In genomic region chr1:34842952-34843371, GRCh38 we compare ENCODE assay signal across 19 cellular contexts. TPM values are rescaled to one million over a fixed set of nuclear protein-coding genes. Genes with fewer than 3 reads are reported as not detected.
DNase-seq lines count a peak whose midpoint lies in the region; ATAC-seq, FAIRE-seq and TF ChIP-seq lines count a peak whose summit lies in the region.
"Had no signal": no experiment of that assay in that cellular context is flagged by ENCODE, and none has a peak within 500 bp of the region (broad histone marks: within the 10 kb centered on the region; RNA-seq: fewer than 3 reads in every experiment).

No MANE protein-coding gene starts in this region.

- no peak overlapping the region for H3K4me3 ChIP-seq in HUES6 (ENCODE audit: low read depth, low read length)
- no peak overlapping the region for H3K4me3 ChIP-seq in K562
- H3K4me3 ChIP-seq in iPS-20b (ENCODE audit: low read length) = no peak overlapping the region
- H3K4me3 ChIP-seq in neuronal stem cell (ENCODE audit: low read length in 2 of 2) = peak overlapping the region in 1 of 2 donors; percentile 27
- H3K4me3 ChIP-seq: breast epithelium, stomach had no signal

- H4K91ac ChIP-seq in neuronal stem cell (ENCODE audit: low read depth, low read length, poor library complexity) = no peak overlapping the region

- H3K9ac ChIP-seq in HUES6 (ENCODE audit: low read length) (no peak overlapping the region), K562 (ENCODE audit: insufficient read depth in 1 of 2, low read depth in 2 of 2, low read length in 2 of 2) (peak overlapping the region in 1 of 2 experiments; percentile 37; a peak in 3 of 4 replicates), iPS-20b (ENCODE audit: low read depth, low read length) (peak overlapping the region; percentile 10; the same call in 1 of the 2 replicates), neuronal stem cell (ENCODE audit: low read depth, low read length, poor library complexity) (no peak overlapping the region)
- H3K9ac ChIP-seq: parathyroid adenoma had no signal

- TF ChIP-seq CTCF in K562 (IDR thresholded peaks at IDR 0.05 in 2 of 3, conservative IDR thresholded peaks at IDR 0.05 in 1 of 3; ENCODE audit: insufficient read depth in 2 of 3, low read depth in 1 of 3, low read length in 3 of 3) = no peak

- no peak for FAIRE-seq in K562 (lab: Jason Lieb, UNC)

- peaks cover 8% of the 10 kb centered on the region for H3K9me1 ChIP-seq in K562 (ENCODE audit: control insufficient read depth, insufficient read depth, low read length)

- DNase-seq in K562 (ENCODE audit: extremely low read depth in 1 of 4, low spot score in 3 of 4) = peak in 3 of 4 experiments; percentile 26 to 57 (median 40)
- DNase-seq in neuronal stem cell (ENCODE audit: low spot score) = no peak
- no peak for DNase-seq in T-helper 9 cell
- DNase-seq in glomerular visceral epithelial cell (ENCODE audit: extremely low spot score) = no peak
- DNase-seq in DMS53 (lab: John Stamatoyannopoulos, UW) = no peak
- no peak for DNase-seq in NCI-H2107 treated with DMSO at 0.1 percent for 48 hours (lab: John Stamatoyannopoulos, UW; ENCODE audit: unreplicated experiment)
- DNase-seq: activated CD4-positive, alpha-beta T cell treated with anti-CD3 and anti-CD28 coated beads for 36 hours; COR-L47; effector memory CD4-positive, alpha-beta T cell; foreskin fibroblast; NCI-H1105; NCI-H226; SHP77 treated with DMSO at 0.1 percent for 48 hours; stomach had no signal

- H4K20me1 ChIP-seq in K562 (replicated peaks; ENCODE audit: control insufficient read depth, insufficient read depth, low read length) = 0 out of 2 replicates have a peak, but pooled peaks cover 5% of the 10 kb centered on the region

- BruUV-seq in K562 (replicated peaks; lab: Mats Ljungman, UMichigan) = no TSS peak

- no peak overlapping the region for H3K23ac ChIP-seq in neuronal stem cell (ENCODE audit: low read depth, low read length, poor library complexity)

- H3K4ac ChIP-seq in neuronal stem cell (ENCODE audit: low read length) = no peak overlapping the region

- H3K79me2 ChIP-seq in K562 (ENCODE audit: control insufficient read depth, insufficient read depth, low read length) = no peaks in the 10 kb centered on the region

- CTCF ChIA-PET in K562 (lab: Yijun Ruan, JAX; ENCODE audit: low intra/inter-chr PET ratio) = interaction anchor here (1.3 kb wide), 1 partner anchor 10 kb away, joined by 4 read pairs; no protein-coding TSS in a partner anchor

- no peak for TF ChIP-seq POLR2A in K562 (conservative IDR thresholded peaks at IDR 0.05)

- H3K9me3 ChIP-seq in HUES6 (ENCODE audit: control insufficient read depth, insufficient read depth, low read depth, low read length) (no peaks in the 10 kb centered on the region), K562 (replicated peaks; ENCODE audit: control insufficient read depth, insufficient read depth, low read depth, low read length) (no peaks in the 10 kb centered on the region), iPS-20b (ENCODE audit: insufficient read depth, low read depth, low read length) (no peaks in the 10 kb centered on the region), neuronal stem cell (replicated peaks in 1 of 2; ENCODE audit: control insufficient read depth in 2 of 2, insufficient read depth in 1 of 2, low read depth in 1 of 2, low read length in 2 of 2) (no peaks in the 10 kb centered on the region)
- H3K9me3 ChIP-seq: breast epithelium, stomach had no signal

- H3K27me3 ChIP-seq in HUES6 (ENCODE audit: control insufficient read depth, insufficient read depth, low read length) = no peaks in the 10 kb centered on the region
- H3K27me3 ChIP-seq in K562 (ENCODE audit: control insufficient read depth in 2 of 2, insufficient read depth in 2 of 2, low read length in 2 of 2) = no peaks in the 10 kb centered on the region
- H3K27me3 ChIP-seq in iPS-20b (ENCODE audit: insufficient read depth, low read length) = no peaks in the 10 kb centered on the region
- H3K27me3 ChIP-seq in neuronal stem cell (ENCODE audit: control insufficient read depth in 3 of 3, insufficient read depth in 3 of 3, low read depth in 1 of 3, low read length in 3 of 3) = peaks cover 0 to 2% (median 0%) of the 10 kb centered on the region in 3 experiments
- H3K27me3 ChIP-seq: breast epithelium, stomach had no signal

- no peak for TF ChIP-seq EP300 in K562 (IDR thresholded peaks at IDR 0.05; ENCODE audit: low read length)

- ATAC-seq in K562 = peak; percentile 3
- ATAC-seq: activated CD4-positive, alpha-beta T cell treated with anti-CD3 and anti-CD28 coated beads for 36 hours had no signal

- no peak overlapping the region for H4K8ac ChIP-seq in neuronal stem cell (ENCODE audit: low read depth, low read length)

- no peaks in the 10 kb centered on the region for H3K79me1 ChIP-seq in neuronal stem cell (ENCODE audit: low read depth, low read length)

- no peak overlapping the region for H2BK120ac ChIP-seq in neuronal stem cell (ENCODE audit: low read depth, low read length)

- no peak overlapping the region for H2AK5ac ChIP-seq in neuronal stem cell (ENCODE audit: low read depth, low read length)

- H3K27ac ChIP-seq in HUES6 (ENCODE audit: low read depth, low read length) (peak overlapping the region; percentile 36), K562 (ENCODE audit: extremely low read depth, low read depth, low read length) (peak overlapping the region; percentile 66), iPS-20b (ENCODE audit: low read length) (no peak overlapping the region), neuronal stem cell (replicated peaks; ENCODE audit: low read length) (no peak overlapping the region)
- H3K27ac ChIP-seq: parathyroid adenoma had no signal

- peak overlapping the region; percentile 57 for H2AFZ ChIP-seq in K562 (ENCODE audit: low read depth, low read length)
- H2AFZ ChIP-seq in neuronal stem cell (ENCODE audit: low read length) = peak overlapping the region; percentile 72
- H2AFZ ChIP-seq: parathyroid adenoma had no signal

- peak overlapping the region; percentile 71 for H3K4me2 ChIP-seq in K562 (ENCODE audit: insufficient read depth, low read length)
- peak overlapping the region; percentile 15 for H3K4me2 ChIP-seq in neuronal stem cell (ENCODE audit: insufficient read depth, low read length, poor library complexity, severe bottlenecking)

- H2BK15ac ChIP-seq in neuronal stem cell (ENCODE audit: low read length) = no peak overlapping the region

- in situ Hi-C loops in K562 (cut with MboI) = no loop called here

- POLR2A ChIA-PET in K562 (lab: Yijun Ruan, JAX) = interaction anchor here (1.1 to 1.9 kb wide), 4 partner anchors 10 to 17 kb away, joined by 3 to 9 read pairs (median 6); partner anchors contain the start of gene SMIM12

- H2BK5ac ChIP-seq in neuronal stem cell (ENCODE audit: low read length) = no peak overlapping the region

- H2BK12ac ChIP-seq in neuronal stem cell (ENCODE audit: low read length) = no peak overlapping the region

- intact Hi-C loops in K562 (cut with micrococcal nuclease) = no loop called here

- H3K14ac ChIP-seq in neuronal stem cell (ENCODE audit: low read length) = no peak overlapping the region

- H3K4me1 ChIP-seq in HUES6 (ENCODE audit: control insufficient read depth, insufficient read depth, low read length) (peaks cover 34% of the 10 kb centered on the region), K562 (replicated peaks in 1 of 2; ENCODE audit: control insufficient read depth in 2 of 2, insufficient read depth in 2 of 2, low read length in 2 of 2) (peaks cover 38 to 58% of the 10 kb centered on the region in 2 experiments), iPS-20b (ENCODE audit: insufficient read depth, low read length) (peaks cover 17% of the 10 kb centered on the region), neuronal stem cell (ENCODE audit: control insufficient read depth in 2 of 2, insufficient read depth in 1 of 2, low read depth in 1 of 2, low read length in 2 of 2) (peaks cover 27 to 47% of the 10 kb centered on the region in 2 donors)
- H3K4me1 ChIP-seq: breast epithelium, parathyroid adenoma had no signal

- H3K36me3 ChIP-seq in HUES6 (ENCODE audit: control insufficient read depth, insufficient read depth, low read length) (no peaks in the 10 kb centered on the region), K562 (ENCODE audit: control insufficient read depth, insufficient read depth, low read length) (no peaks in the 10 kb centered on the region), iPS-20b (ENCODE audit: insufficient read depth, low read depth, low read length) (no peaks in the 10 kb centered on the region), neuronal stem cell (replicated peaks in 1 of 2; ENCODE audit: control insufficient read depth in 2 of 2, insufficient read depth in 2 of 2, low read length in 2 of 2) (peaks cover 0 to 4% of the 10 kb centered on the region in 2 donors)
- H3K36me3 ChIP-seq: breast epithelium had no signal

- no peak overlapping the region for H3K18ac ChIP-seq in neuronal stem cell (ENCODE audit: low read length)

- WGBS in K562 (ENCODE audit: insufficient coverage, low coverage, missing lambda C conversion rate) = 38% methylated on average over 4 of the region's 4 CpGs
- WGBS in neuronal stem cell (ENCODE audit: extremely low coverage in 2 of 2, insufficient read length in 2 of 2, insufficient replicate concordance in 1 of 2), 2 donors = no CpG with 5 or more reads among the region's 4 CpGs

- no peak for TF ChIP-seq RAD21 in K562 (CRISPR knock-in tag; conservative IDR thresholded peaks at IDR 0.05 in 1 of 2, IDR thresholded peaks at IDR 0.05 in 1 of 2)

RNA-seq across cellular contexts. Expression of gene SMIM12, which starts 16.6 kb away (rescaled TPM):
- total RNA-seq in K562 (2011; cell fraction: chromatin; rRNA removed; ENCODE audit: low replicate concordance) = 35.4 and 58.0 TPM in 2 replicates
- total RNA-seq in K562 (2011; cell fraction: nucleolus; rRNA removed) = 39.9 and 42.4 TPM in 2 replicates
- 52.8 and 64.5 TPM in 2 replicates for total RNA-seq in K562 (2011; cell fraction: nucleoplasm; rRNA removed)
- total RNA-seq in K562 (2014; rRNA removed) = 63.5 and 83.3 TPM in 2 replicates
- total RNA-seq in K562 (2014; rRNA removed; fragmentation: Illumina TruSeq; extraction: Trizol) = 57.7 and 63.9 TPM in 2 replicates
- total RNA-seq in K562 (2015; rRNA removed; fragmentation: Illumina TruSeq; extraction: Trizol) = 66.7 and 68.0 TPM in 2 replicates
- 71.4 and 72.3 TPM in 2 replicates for total RNA-seq in K562 (2021)
- polyA plus RNA-seq in K562 (2011; rRNA removed) = 46.8 and 56.1 TPM in 2 replicates
- polyA plus RNA-seq in K562 (2011; cell fraction: cytosol; rRNA removed) = 66.5 and 83.9 TPM in 2 replicates
- polyA plus RNA-seq in K562 (2011; cell fraction: nucleus; rRNA removed) = 38.6 and 39.9 TPM in 2 replicates
- polyA plus RNA-seq in K562 (2012) = 46.4 and 78.0 TPM in 2 replicates
- 91.7 and 112 TPM in 2 replicates for polyA plus RNA-seq in K562 (2014; fragmentation: Illumina TruSeq; extraction: Trizol)
- 10 to 100 TPM; 51.7 to 54.1 TPM for polyA plus RNA-seq in K562 (2014; fragmentation: Nextera tagmentation; extraction: Ambion mirVana)
- polyA plus RNA-seq in K562 (2014; rRNA removed) = 63.9 and 84.5 TPM in 2 replicates
- polyA minus RNA-seq in K562 (2011; rRNA and poly(A)+ RNA removed) = 39.8 and 43.3 TPM in 2 replicates
- 20.3 and 25.4 TPM in 2 replicates for polyA minus RNA-seq in K562 (2011; cell fraction: cytosol; rRNA and poly(A)+ RNA removed)
- 12.9 and 25.4 TPM in 2 replicates for polyA minus RNA-seq in K562 (2011; cell fraction: nucleus; rRNA and poly(A)+ RNA removed)
- polyA plus RNA-seq in neuronal stem cell (2013, experiment 1 of 2) = 15.2 TPM
- 14.8 TPM for polyA plus RNA-seq in neuronal stem cell (2013, experiment 2 of 2)

RNA-seq across cellular contexts. Expression of gene GJA4, which starts 50.2 kb away (rescaled TPM):
- 0.23 TPM in 1 of 2 replicates, not detected in the other for total RNA-seq in K562 (2011; cell fraction: chromatin; rRNA removed; ENCODE audit: low replicate concordance)
- 0.39 and 0.50 TPM in 2 replicates for total RNA-seq in K562 (2011; cell fraction: nucleolus; rRNA removed)
- 0.37 TPM in 1 of 2 replicates, not detected in the other for total RNA-seq in K562 (2011; cell fraction: nucleoplasm; rRNA removed)
- total RNA-seq in K562 (2014; rRNA removed) (0.08 TPM in 1 of 2 replicates, not detected in the other), K562 (2014; rRNA removed; fragmentation: Illumina TruSeq; extraction: Trizol) (not detected in 2 replicates), K562 (2015; rRNA removed; fragmentation: Illumina TruSeq; extraction: Trizol) (not detected in 2 replicates), K562 (2021) (0.16 TPM in 1 of 2 replicates, not detected in the other)
- polyA plus RNA-seq in K562 (2011; rRNA removed) (0.05 and 0.24 TPM in 2 replicates), K562 (2014; fragmentation: Illumina TruSeq; extraction: Trizol) (0.10 TPM in 1 of 2 replicates, not detected in the other), K562 (2014; fragmentation: Nextera tagmentation; extraction: Ambion mirVana) (not detected), K562 (2014; rRNA removed) (not detected in 2 replicates)
- 0.03 and 1.1 TPM in 2 replicates for polyA plus RNA-seq in K562 (2011; cell fraction: cytosol; rRNA removed)
- polyA plus RNA-seq in K562 (2011; cell fraction: nucleus; rRNA removed) = 0.07 and 0.82 TPM in 2 replicates
- polyA plus RNA-seq in K562 (2012) = 0.08 and 0.09 TPM in 2 replicates
- 0.28 TPM in 1 of 2 replicates, not detected in the other for polyA minus RNA-seq in K562 (2011; rRNA and poly(A)+ RNA removed)
- polyA minus RNA-seq in K562 (2011; cell fraction: cytosol; rRNA and poly(A)+ RNA removed) = 0.57 TPM in 1 of 2 replicates, not detected in the other
- polyA minus RNA-seq in K562 (2011; cell fraction: nucleus; rRNA and poly(A)+ RNA removed) = 0.27 TPM in 1 of 2 replicates, not detected in the other
- polyA plus RNA-seq in neuronal stem cell (2013, experiment 1 of 2) = 0.01 TPM
- not detected for polyA plus RNA-seq in neuronal stem cell (2013, experiment 2 of 2)
- total RNA-seq: activated CD4-positive, alpha-beta T cell treated with anti-CD3 and anti-CD28 coated beads for 36 hours; G401 had no signal

Comparison
In these comparisons a context has a peak if more than half of its experiments do, and no peak if none do; other contexts are left out.
1. H3K27ac ChIP-seq: peak in HUES6 (single experiment) and K562 (single experiment); none in iPS-20b (single experiment) and neuronal stem cell (single experiment).
2. DNase-seq: peak in K562 (3 of 4); none in neuronal stem cell (single experiment), T-helper 9 cell (single experiment), glomerular visceral epithelial cell (single experiment), DMS53 (single experiment) and NCI-H2107 treated with DMSO at 0.1 percent for 48 hours (single experiment).